8 cellular contexts compared by ENCODE assay signal in the genomic region with DNA sequence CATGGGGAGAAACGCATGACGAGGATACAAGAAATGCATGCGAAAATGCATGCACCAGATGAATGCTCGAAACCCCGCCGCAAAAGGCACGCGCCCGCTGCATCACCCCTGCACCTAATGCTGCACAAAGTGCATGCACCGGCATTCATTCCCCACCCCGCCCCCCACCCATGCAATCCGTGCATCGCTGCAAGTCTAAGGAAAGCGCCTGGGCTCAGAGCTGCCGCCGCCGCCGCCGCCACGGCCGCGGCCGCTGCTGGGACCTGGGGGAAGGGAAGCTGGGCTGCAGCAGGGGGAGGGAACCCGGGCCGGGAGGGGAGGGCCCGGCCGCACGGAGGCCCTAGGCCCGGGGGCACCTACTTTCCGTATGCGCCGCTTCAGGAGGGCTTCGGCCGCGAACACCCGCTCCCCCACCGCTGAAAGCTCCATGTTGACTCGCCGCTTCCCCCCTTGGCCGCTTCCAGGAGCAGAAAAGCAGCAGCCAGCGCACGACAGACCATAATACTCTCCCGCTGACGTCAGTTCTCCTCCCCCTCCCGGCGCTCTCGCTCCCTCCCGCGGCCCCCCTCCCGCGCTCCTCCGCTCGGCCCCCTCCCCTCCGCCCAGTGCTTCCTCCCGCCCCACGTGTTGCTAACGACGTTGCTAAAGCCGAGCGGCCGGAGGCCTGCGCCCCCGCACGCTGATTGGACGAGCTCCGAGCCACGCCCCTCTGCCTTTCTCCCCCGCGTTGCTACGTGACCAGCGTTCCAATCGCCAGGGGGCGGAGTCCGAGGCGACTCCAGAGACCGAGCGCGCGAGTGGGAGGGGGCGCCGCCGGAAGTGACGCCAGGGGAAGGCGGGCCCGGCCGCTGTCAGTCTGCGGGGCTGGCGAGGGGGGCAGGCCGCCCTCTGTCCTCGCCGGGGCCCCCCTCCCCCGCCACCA. TPM values are rescaled to one million over a fixed set of nuclear protein-coding genes. Genes with fewer than 3 reads are reported as not detected.
A peak's percentile ranks its signal among the peaks of the same experiment; 100 is the strongest.
DNase-seq lines count a peak whose midpoint lies in the region; ATAC-seq and TF ChIP-seq lines count a peak whose summit lies in the region.

A gene (minus strand): TSS at position 508 of the 922 bp plus-strand sequence. CDS start 79 bp downstream, at position 429.

- ATAC-seq in GM23338, result peak; percentile 23
- peak; percentile 90 for ATAC-seq in activated T-helper 17 cell treated with anti-CD3 and anti-CD28 coated beads, Interleukin-2, amount 50 U/mL, for 72 hours (replicated peaks)
- peak; percentile 82 to 85 for ATAC-seq in naive thymus-derived CD8-positive, alpha-beta T cell
- ATAC-seq in stimulated activated naive B cell treated with anti-CD40 and anti-IgM and Interleukin-4, amounts not matched to agents 10 μg/mL and 1 μg/mL and 100 μg/mL, for 72 hours (replicated peaks), result peak; percentile 92 to 93

- H3K4me1 Mint-ChIP-seq in GM23338, result peaks cover 44% of the 10 kb centered on the region
- H3K4me1 Mint-ChIP-seq in activated T-helper 17 cell treated with anti-CD3 and anti-CD28 coated beads, Interleukin-2, amount 50 U/mL, for 72 hours, result peaks cover 14% of the 10 kb centered on the region
- H3K4me1 Mint-ChIP-seq in naive thymus-derived CD8-positive, alpha-beta T cell, result peaks cover 13 to 46% (median 44%) of the 10 kb centered on the region in 4 donors
- peaks cover 27 to 40% of the 10 kb centered on the region in 2 donors for H3K4me1 Mint-ChIP-seq in stimulated activated naive B cell treated with anti-CD40 and anti-IgM and Interleukin-4, amounts not matched to agents 10 μg/mL and 1 μg/mL and 100 μg/mL, for 72 hours

- H3K27ac Mint-ChIP-seq in GM23338, result no peak within 1 kb of the TSS
- H3K27ac Mint-ChIP-seq in activated T-helper 17 cell treated with anti-CD3 and anti-CD28 coated beads, Interleukin-2, amount 50 U/mL, for 72 hours, result peak within 1 kb of the TSS; percentile 70
- H3K27ac Mint-ChIP-seq in naive thymus-derived CD8-positive, alpha-beta T cell, result peak within 1 kb of the TSS; percentile 53 to 97 (median 90)
- H3K27ac Mint-ChIP-seq in stimulated activated naive B cell treated with anti-CD40 and anti-IgM and Interleukin-4, amounts not matched to agents 10 μg/mL and 1 μg/mL and 100 μg/mL, for 72 hours, result peak within 1 kb of the TSS; percentile 91

- POLR2A ChIA-PET in naive thymus-derived CD8-positive, alpha-beta T cell (lab: Charles Lee), result interaction anchor here (0.6 to 7.0 kb wide), 12 partner anchors 13 to 909 kb away, joined by 3 to 152 read pairs (median 6); a partner anchor contains a TSS

- peaks cover 7% of the 10 kb centered on the region; the same call in 2 of the 3 replicates for H3K9me3 Mint-ChIP-seq in GM23338
- no peaks in the 10 kb centered on the region for H3K9me3 Mint-ChIP-seq in activated T-helper 17 cell treated with anti-CD3 and anti-CD28 coated beads, Interleukin-2, amount 50 U/mL, for 72 hours
- peaks cover 0 to 6% (median 0%) of the 10 kb centered on the region in 9 donors for H3K9me3 Mint-ChIP-seq in naive thymus-derived CD8-positive, alpha-beta T cell
- peaks cover 0 to 5% of the 10 kb centered on the region in 2 donors for H3K9me3 Mint-ChIP-seq in stimulated activated naive B cell treated with anti-CD40 and anti-IgM and Interleukin-4, amounts not matched to agents 10 μg/mL and 1 μg/mL and 100 μg/mL, for 72 hours

- peak within 1 kb of the TSS; percentile 71 for H3K4me3 Mint-ChIP-seq in GM23338
- peak within 1 kb of the TSS; percentile 70 for H3K4me3 Mint-ChIP-seq in activated T-helper 17 cell treated with anti-CD3 and anti-CD28 coated beads, Interleukin-2, amount 50 U/mL, for 72 hours
- H3K4me3 Mint-ChIP-seq in naive thymus-derived CD8-positive, alpha-beta T cell, result peak within 1 kb of the TSS; percentile 82 to 94 (median 88)
- peak within 1 kb of the TSS; percentile 86 to 90 for H3K4me3 Mint-ChIP-seq in stimulated activated naive B cell treated with anti-CD40 and anti-IgM and Interleukin-4, amounts not matched to agents 10 μg/mL and 1 μg/mL and 100 μg/mL, for 72 hours

- peak within 1 kb of the TSS; percentile 78 for H3K4me2 ChIP-seq in DOHH2 (ENCODE audit: low read length)
- H3K4me2 ChIP-seq in GM23338, result peak within 1 kb of the TSS; percentile 74

- H3K36me3 ChIP-seq in DOHH2 (ENCODE audit: control insufficient read depth, low read length) (peaks cover 12% of the 10 kb centered on the region; the same call in 1 of the 2 replicates), GM23338 (ENCODE audit: insufficient read depth) (no peaks in the 10 kb centered on the region)

- H2AFZ ChIP-seq in GM23338, result peak within 1 kb of the TSS; percentile 52; the same call in 1 of the 2 replicates

- DNase-seq in GM23338 (ENCODE audit: low spot score), result peak; percentile 100
- DNase-seq in LHCN-M2 (ENCODE audit: low read depth), result peak; percentile 98
- DNase-seq in RPMI7951 (ENCODE audit: low read depth), result peak; percentile 97
- DNase-seq in fibroblast of peridontal ligament (ENCODE audit: extremely low read depth), result peak; percentile 99
- peak; percentile 96 to 100 (median 98) for DNase-seq in naive thymus-derived CD8-positive, alpha-beta T cell
- peak; percentile 99 for DNase-seq in stimulated activated naive B cell treated with anti-CD40 and anti-IgM and Interleukin-4, amounts not matched to agents 10 μg/mL and 1 μg/mL and 100 μg/mL, for 72 hours

- H3K4me1 ChIP-seq in DOHH2 (ENCODE audit: control insufficient read depth, low read length) (peaks cover 44% of the 10 kb centered on the region), GM23338 (ENCODE audit: insufficient read depth) (peaks cover 40% of the 10 kb centered on the region)

- peaks cover 7% of the 10 kb centered on the region; the same call in 1 of the 2 replicates for H3F3A ChIP-seq in DOHH2 (ENCODE audit: control insufficient read depth, insufficient read depth)
- H3F3A ChIP-seq in GM23338 (replicated peaks; ENCODE audit: low read depth), result peaks cover 29% of the 10 kb centered on the region

- H3K79me2 ChIP-seq in DOHH2 (ENCODE audit: control insufficient read depth, low read length) (peaks cover 14% of the 10 kb centered on the region), GM23338 (replicated peaks; ENCODE audit: insufficient read depth) (no peaks in the 10 kb centered on the region)

- H4K20me1 ChIP-seq in DOHH2 (ENCODE audit: control insufficient read depth, insufficient read depth, low read depth, low read length), result no peaks in the 10 kb centered on the region
- H4K20me1 ChIP-seq in GM23338 (replicated peaks; ENCODE audit: insufficient read depth), result peaks cover 4% of the 10 kb centered on the region

- H3K9me3 ChIP-seq in DOHH2 (ENCODE audit: control insufficient read depth, insufficient read depth, low read length), result no peaks in the 10 kb centered on the region

- H3K36me3 Mint-ChIP-seq in GM23338 (ENCODE audit: low read depth), result no peaks in the 10 kb centered on the region; the same call in 1 of the 3 replicates
- H3K36me3 Mint-ChIP-seq in activated T-helper 17 cell treated with anti-CD3 and anti-CD28 coated beads, Interleukin-2, amount 50 U/mL, for 72 hours (ENCODE audit: low read depth), result peaks cover 12% of the 10 kb centered on the region
- peaks cover 0 to 12% (median 0%) of the 10 kb centered on the region in 3 donors for H3K36me3 Mint-ChIP-seq in naive thymus-derived CD8-positive, alpha-beta T cell
- peaks cover 12 to 19% of the 10 kb centered on the region in 2 donors for H3K36me3 Mint-ChIP-seq in stimulated activated naive B cell treated with anti-CD40 and anti-IgM and Interleukin-4, amounts not matched to agents 10 μg/mL and 1 μg/mL and 100 μg/mL, for 72 hours

- peak within 1 kb of the TSS; percentile 85 for H3K4me3 ChIP-seq in DOHH2 (ENCODE audit: low read length)
- peak within 1 kb of the TSS; percentile 69 for H3K4me3 ChIP-seq in GM23338

- H3K27ac ChIP-seq in DOHH2 (ENCODE audit: low read depth, low read length) (peak within 1 kb of the TSS; percentile 50), GM23338 (ENCODE audit: low read depth) (no peak within 1 kb of the TSS)

- peaks cover 96% of the 10 kb centered on the region for H3K27me3 Mint-ChIP-seq in GM23338 (ENCODE audit: insufficient read depth, low read depth, poor library complexity)
- H3K27me3 Mint-ChIP-seq in activated T-helper 17 cell treated with anti-CD3 and anti-CD28 coated beads, Interleukin-2, amount 50 U/mL, for 72 hours, result peaks cover 31% of the 10 kb centered on the region
- H3K27me3 Mint-ChIP-seq in naive thymus-derived CD8-positive, alpha-beta T cell, result peaks cover 20 to 40% (median 30%) of the 10 kb centered on the region in 5 donors
- H3K27me3 Mint-ChIP-seq in stimulated activated naive B cell treated with anti-CD40 and anti-IgM and Interleukin-4, amounts not matched to agents 10 μg/mL and 1 μg/mL and 100 μg/mL, for 72 hours, result peaks cover 33 to 41% of the 10 kb centered on the region in 2 donors

- peaks cover 30% of the 10 kb centered on the region for H3K27me3 ChIP-seq in DOHH2 (ENCODE audit: control insufficient read depth, low read length)
- peaks cover 92% of the 10 kb centered on the region for H3K27me3 ChIP-seq in GM23338 (ENCODE audit: insufficient read depth)

- no peaks in the 10 kb centered on the region for H3K9me2 ChIP-seq in DOHH2 (replicated peaks; ENCODE audit: control insufficient read depth, low read length)
- H3K9me2 ChIP-seq in GM23338 (ENCODE audit: insufficient read depth), result no peaks in the 10 kb centered on the region

- TF ChIP-seq CTCF in DOHH2 (IDR thresholded peaks at IDR 0.05; ENCODE audit: low read depth, low read length, poor library complexity, severe bottlenecking), result no peak
- peak in 1 of 2 experiments; percentile 12; a peak in 1 of 4 replicates for TF ChIP-seq CTCF in GM23338 (conservative IDR thresholded peaks at IDR 0.05; ENCODE audit: low read depth in 2 of 2)

TF ChIP-seq in GM23338, 12 proteins besides CTCF, POLR2A, EP300 and RAD21 (continues in another document):
- TF ChIP-seq, protein P1, sequence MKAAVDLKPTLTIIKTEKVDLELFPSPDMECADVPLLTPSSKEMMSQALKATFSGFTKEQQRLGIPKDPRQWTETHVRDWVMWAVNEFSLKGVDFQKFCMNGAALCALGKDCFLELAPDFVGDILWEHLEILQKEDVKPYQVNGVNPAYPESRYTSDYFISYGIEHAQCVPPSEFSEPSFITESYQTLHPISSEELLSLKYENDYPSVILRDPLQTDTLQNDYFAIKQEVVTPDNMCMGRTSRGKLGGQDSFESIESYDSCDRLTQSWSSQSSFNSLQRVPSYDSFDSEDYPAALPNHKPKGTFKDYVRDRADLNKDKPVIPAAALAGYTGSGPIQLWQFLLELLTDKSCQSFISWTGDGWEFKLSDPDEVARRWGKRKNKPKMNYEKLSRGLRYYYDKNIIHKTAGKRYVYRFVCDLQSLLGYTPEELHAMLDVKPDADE (IDR thresholded peaks at IDR 0.05), result no peak; the same call in 1 of the 2 replicates
- peak; percentile 94 for TF ChIP-seq CREB1 (CRISPR knock-in tag; IDR thresholded peaks at IDR 0.05; ENCODE audit: low read depth)

RNA-seq across cellular contexts. Expression of the gene that starts here (rescaled TPM):
- total RNA-seq in GM23338 (2014; rRNA removed; shearing (Covaris generic)), result 0.16 and 1.0 TPM in 2 replicates
- 1.1 and 1.3 TPM in 2 replicates for polyA plus RNA-seq in GM23338 (2016; fragmentation: Nextera tagmentation; extraction: Ambion mirVana)
- 5.1 and 10.8 TPM in 2 replicates for total RNA-seq in LHCN-M2 (2014; rRNA removed)
- 5.9 TPM for polyA plus RNA-seq in LHCN-M2 (2012)
- total RNA-seq in RPMI7951 (2014; rRNA removed; shearing (Covaris generic)), result 3.8 and 5.8 TPM in 2 replicates
- 1 to 10 TPM; 1.6 to 5.5 TPM for total RNA-seq in activated T-helper 17 cell treated with anti-CD3 and anti-CD28 coated beads, Interleukin-2, amount 50 U/mL, for 72 hours
- 1 to 10 TPM; 2.0 to 2.4 TPM for total RNA-seq in naive thymus-derived CD8-positive, alpha-beta T cell
- 1 to 10 TPM in 1 of 3 donors, under 1 TPM in 2; 0.13 to 1.4 (median 0.77) TPM for polyA plus RNA-seq in naive thymus-derived CD8-positive, alpha-beta T cell

Comparison
In these comparisons a context has a peak if more than half of its experiments do, and no peak if none do; other contexts are left out.
1. ATAC-seq: peak in every context shown above with its lines; median percentile 92 in stimulated activated naive B cell treated with anti-CD40 and anti-IgM and Interleukin-4, amounts not matched to agents 10 μg/mL and 1 μg/mL and 100 μg/mL, for 72 hours; 90 in activated T-helper 17 cell treated with anti-CD3 and anti-CD28 coated beads, Interleukin-2, amount 50 U/mL, for 72 hours; 84 in naive thymus-derived CD8-positive, alpha-beta T cell; 23 in GM23338.